11 cellular contexts compared by ENCODE assay signal in genomic region chr6:124888581-124889371, GRCh38.
DNase-seq lines count a peak whose midpoint lies in the region; FAIRE-seq lines count a peak whose summit lies in the region.
"Had no signal": no experiment of that assay in that cellular context is flagged by ENCODE, and none has a peak within 500 bp of the region (broad histone marks: within the 10 kb centered on the region; RNA-seq: fewer than 3 reads in every experiment).

No MANE protein-coding gene starts in this region.

- no peak overlapping the region for H3K4me3 ChIP-seq in BLaER1

- no peaks in the 10 kb centered on the region for H3K9me3 ChIP-seq in BLaER1

- H3K27ac ChIP-seq in BLaER1, result peak overlapping the region; percentile 19; the same call in 1 of the 2 replicates

- peak overlapping the region; percentile 59 for H3K4me2 ChIP-seq in BLaER1

- H3K9ac ChIP-seq in BLaER1, result peak overlapping the region; percentile 31; the same call in 1 of the 2 replicates

- DNase-seq in GM19239 (ENCODE audit: insufficient read length, low spot score) (no peak), NOMO-1 (lab: John Stamatoyannopoulos, UW; ENCODE audit: unreplicated experiment in 2 of 2) (peak; percentile 35 to 77), iris pigment epithelial cell (ENCODE audit: low read depth) (peak; percentile 24), NCI-H774 (lab: John Stamatoyannopoulos, UW) (no peak), SW 1271 (lab: John Stamatoyannopoulos, UW) (no peak), NAMALWA (ENCODE audit: low spot score) (no peak), RCC 7860 (ENCODE audit: low spot score) (no peak)
- DNase-seq: activated naive CD4-positive, alpha-beta T cell treated with anti-CD3 and anti-CD28 coated beads, Interleukin-2, amount 10 ng/mL, durations not matched to agents 7 days and 5 days; NCI-H1048 had no signal

- no peaks in the 10 kb centered on the region for H3K36me3 ChIP-seq in BLaER1

- H3K27me3 ChIP-seq in BLaER1, result no peaks in the 10 kb centered on the region

- no peaks in the 10 kb centered on the region for H4K20me1 ChIP-seq in BLaER1

- FAIRE-seq in GM19239 (lab: Jason Lieb, UNC) (peak; percentile 72), RCC 7860 (lab: Jason Lieb, UNC) (no peak)
- FAIRE-seq: H54 had no signal

- H3K4me1 ChIP-seq in BLaER1, result peaks cover 20% of the 10 kb centered on the region

Comparison
In these comparisons a context has a peak if more than half of its experiments do, and no peak if none do; other contexts are left out.
1. DNase-seq: peak in NOMO-1 (2 of 2) and iris pigment epithelial cell (single experiment); none in GM19239 (single experiment), NCI-H774 (single experiment), SW 1271 (0 of 2), NAMALWA (single experiment) and RCC 7860 (single experiment).